Comparison of ENCODE assay signal across 1 cellular context in the genomic region with DNA sequence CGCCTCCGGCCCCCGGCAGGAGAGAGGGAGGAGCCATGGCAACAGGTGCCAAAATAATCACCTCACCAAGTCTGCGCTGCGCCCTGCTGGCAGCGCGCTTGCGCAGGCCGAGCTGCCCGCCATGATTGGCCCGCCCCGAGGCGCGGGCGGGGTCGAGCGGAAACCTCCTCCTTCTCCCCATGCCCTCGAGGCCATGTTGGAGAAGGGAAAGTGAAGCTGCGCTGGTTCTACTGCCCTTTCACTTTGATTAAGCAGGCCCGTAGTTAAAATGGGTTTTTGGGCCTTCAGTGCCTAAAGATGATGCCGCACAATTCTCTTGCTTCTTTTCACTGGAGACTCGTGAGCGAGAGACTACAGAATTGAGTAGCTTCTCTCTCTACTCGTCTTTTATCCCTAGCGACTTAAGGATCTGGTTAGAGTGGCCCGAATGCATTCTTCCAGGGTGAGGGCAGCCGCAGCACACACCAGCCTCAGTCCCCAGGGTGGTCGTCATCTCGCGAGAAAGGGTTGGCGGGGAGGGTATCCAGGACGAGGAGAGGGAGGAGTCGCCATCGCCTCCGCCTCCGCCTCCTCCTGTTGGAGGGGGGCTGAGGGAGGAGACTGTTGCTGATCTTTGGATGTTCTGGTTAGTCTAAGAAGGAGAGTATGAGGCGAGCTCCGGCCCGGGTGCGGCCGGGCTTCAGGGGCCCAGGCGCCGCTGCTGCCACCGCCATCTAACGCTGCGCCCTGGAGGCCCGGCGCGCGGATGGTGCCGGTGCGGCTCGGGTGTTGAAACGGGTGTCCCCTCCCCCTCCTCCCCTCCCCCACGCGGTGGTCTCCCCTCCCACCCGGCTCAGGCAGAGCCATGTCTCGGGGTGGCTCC.
TF ChIP-seq lines count a peak whose summit lies in the region.

A gene with protein sequence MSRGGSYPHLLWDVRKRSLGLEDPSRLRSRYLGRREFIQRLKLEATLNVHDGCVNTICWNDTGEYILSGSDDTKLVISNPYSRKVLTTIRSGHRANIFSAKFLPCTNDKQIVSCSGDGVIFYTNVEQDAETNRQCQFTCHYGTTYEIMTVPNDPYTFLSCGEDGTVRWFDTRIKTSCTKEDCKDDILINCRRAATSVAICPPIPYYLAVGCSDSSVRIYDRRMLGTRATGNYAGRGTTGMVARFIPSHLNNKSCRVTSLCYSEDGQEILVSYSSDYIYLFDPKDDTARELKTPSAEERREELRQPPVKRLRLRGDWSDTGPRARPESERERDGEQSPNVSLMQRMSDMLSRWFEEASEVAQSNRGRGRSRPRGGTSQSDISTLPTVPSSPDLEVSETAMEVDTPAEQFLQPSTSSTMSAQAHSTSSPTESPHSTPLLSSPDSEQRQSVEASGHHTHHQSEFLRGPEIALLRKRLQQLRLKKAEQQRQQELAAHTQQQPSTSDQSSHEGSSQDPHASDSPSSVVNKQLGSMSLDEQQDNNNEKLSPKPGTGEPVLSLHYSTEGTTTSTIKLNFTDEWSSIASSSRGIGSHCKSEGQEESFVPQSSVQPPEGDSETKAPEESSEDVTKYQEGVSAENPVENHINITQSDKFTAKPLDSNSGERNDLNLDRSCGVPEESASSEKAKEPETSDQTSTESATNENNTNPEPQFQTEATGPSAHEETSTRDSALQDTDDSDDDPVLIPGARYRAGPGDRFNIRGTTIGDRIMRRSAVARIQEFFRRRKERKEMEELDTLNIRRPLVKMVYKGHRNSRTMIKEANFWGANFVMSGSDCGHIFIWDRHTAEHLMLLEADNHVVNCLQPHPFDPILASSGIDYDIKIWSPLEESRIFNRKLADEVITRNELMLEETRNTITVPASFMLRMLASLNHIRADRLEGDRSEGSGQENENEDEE (plus strand): TSS at position 616 of the 862 bp plus-strand sequence. CDS start 229 bp downstream, at position 845.

TF ChIP-seq in endothelial cell of umbilical vein, 7 proteins besides CTCF, POLR2A, EP300 and RAD21 (continued from another document):
- TF ChIP-seq GATA2 (IDR thresholded peaks at IDR 0.05; ENCODE audit: insufficient read depth, insufficient read length, low read depth, low read length) (no peak), JUN (IDR thresholded peaks at IDR 0.05; ENCODE audit: borderline replicate concordance, insufficient read depth, insufficient read length, low read depth) (no peak)
